15 cellular contexts compared by ENCODE assay signal in the genomic region with DNA sequence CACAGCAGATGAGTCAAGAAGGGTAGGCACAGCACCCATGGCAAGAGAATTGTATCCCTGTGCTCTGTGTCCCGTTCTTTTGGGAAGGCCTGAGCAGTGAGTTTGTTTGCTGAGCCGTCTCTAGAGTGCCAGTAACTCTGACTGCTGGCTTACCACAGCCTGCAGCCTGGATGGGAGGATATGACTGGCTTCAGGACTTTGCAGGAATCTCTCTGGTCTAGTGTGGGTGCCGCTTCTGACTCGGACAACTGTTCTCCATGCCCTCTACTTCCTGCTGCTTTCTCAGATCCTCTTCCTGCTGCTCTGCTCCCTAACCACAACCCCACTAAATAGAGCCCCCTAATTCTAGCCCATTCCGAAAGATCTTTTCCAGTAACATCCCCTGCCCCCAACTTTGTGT.
"Had no signal": no experiment of that assay in that cellular context is flagged by ENCODE, and none has a peak within 500 bp of the region (broad histone marks: within the 10 kb centered on the region; RNA-seq: fewer than 3 reads in every experiment).

No MANE protein-coding gene starts in this region.

- H3K4me1 ChIP-seq: colonic mucosa had no signal

- H3K27me3 ChIP-seq: colonic mucosa, gastroesophageal sphincter, neutrophil, tibial nerve, vagina had no signal

- DNase-seq: activated naive CD4-positive, alpha-beta T cell treated with anti-CD3 and anti-CD28 coated beads, Interleukin-2, amount 10 ng/mL, durations not matched to agents 7 days and 5 days; activated T-cell treated with anti-CD3 and anti-CD28 coated beads for 4 hours; colonic mucosa; effector CD4-positive, alpha-beta T cell; naive thymus-derived CD8-positive, alpha-beta T cell; retina; stimulated activated CD4-positive, alpha-beta T cell treated with anti-CD3 and anti-CD28 coated beads, Interleukin-15, amount 100 ng/mL, for 24 hours; stimulated activated CD4-positive, alpha-beta T cell treated with anti-CD3 and anti-CD28 coated beads, Interleukin-4, amount 100 ng/mL, for 1 hour; stimulated activated naive CD4-positive, alpha-beta T cell treated with Interleukin-2 at 50 U/mL for 16 hours; substantia nigra had no signal

- H3K36me3 ChIP-seq: colonic mucosa, vagina had no signal

- H3K4me3 ChIP-seq: colonic mucosa, gastroesophageal sphincter, tibial nerve, vagina had no signal

- H3K9me3 ChIP-seq: colonic mucosa, gastroesophageal sphincter, neutrophil, tibial nerve, vagina had no signal

- H3K4me3 Mint-ChIP-seq: activated naive CD4-positive, alpha-beta T cell treated with anti-CD3 and anti-CD28 coated beads, Interleukin-2, amount 10 ng/mL, durations not matched to agents 7 days and 5 days; naive thymus-derived CD8-positive, alpha-beta T cell had no signal

- H3K27ac ChIP-seq: colonic mucosa, gastroesophageal sphincter, neutrophil, tibial nerve, vagina had no signal

- H3K27ac Mint-ChIP-seq: activated naive CD4-positive, alpha-beta T cell treated with anti-CD3 and anti-CD28 coated beads, Interleukin-2, amount 10 ng/mL, durations not matched to agents 7 days and 5 days had no signal

- H3K9me3 Mint-ChIP-seq: naive thymus-derived CD8-positive, alpha-beta T cell had no signal

- H3K27me3 Mint-ChIP-seq: activated naive CD4-positive, alpha-beta T cell treated with anti-CD3 and anti-CD28 coated beads, Interleukin-2, amount 10 ng/mL, durations not matched to agents 7 days and 5 days; naive thymus-derived CD8-positive, alpha-beta T cell had no signal

- ATAC-seq: activated CD4-positive, CD25-positive, alpha-beta regulatory T cell treated with anti-CD3 and anti-CD28 coated beads, Interleukin-2, amount 50 U/mL, for 24 hours; gastroesophageal sphincter; naive thymus-derived CD8-positive, alpha-beta T cell had no signal
